Comparison of ENCODE assay signal across 22 cellular contexts in genomic region chr1:170337413-170337994, GRCh38.
DNase-seq lines count a peak whose midpoint lies in the region; ATAC-seq, FAIRE-seq and TF ChIP-seq lines count a peak whose summit lies in the region.
"Had no signal": no experiment of that assay in that cellular context is flagged by ENCODE, and none has a peak within 500 bp of the region (broad histone marks: within the 10 kb centered on the region; RNA-seq: fewer than 3 reads in every experiment).

No MANE protein-coding gene starts in this region.

- FAIRE-seq in endometrium (lab: Jason Lieb, UNC), result peak; percentile 77
- FAIRE-seq: GM12891, GM18507, H54 had no signal

- H3K4me3 ChIP-seq in fibroblast of villous mesenchyme (ENCODE audit: low read depth, low read length), result no peak overlapping the region
- no peak overlapping the region for H3K4me3 ChIP-seq in smooth muscle cell
- H3K4me3 ChIP-seq: BLaER1, HAP-1 had no signal

- WGBS in smooth muscle cell (ENCODE audit: low lambda C conversion rate), result 91% methylated on average over 6 of the region's 6 CpGs

- H2AFZ ChIP-seq in smooth muscle cell (ENCODE audit: low read depth), result peak overlapping the region; percentile 38

- H3K36me3 ChIP-seq in smooth muscle cell (ENCODE audit: low read depth), result no peaks in the 10 kb centered on the region
- H3K36me3 ChIP-seq: BLaER1, HAP-1 had no signal

- no peak for TF ChIP-seq CTCF in fibroblast of villous mesenchyme (IDR thresholded peaks at IDR 0.05; ENCODE audit: insufficient read depth, low read depth, low read length)
- no peak for TF ChIP-seq CTCF in omental fat pad (IDR thresholded peaks at IDR 0.05)
- no peak for TF ChIP-seq CTCF in smooth muscle cell (IDR thresholded peaks at IDR 0.05; ENCODE audit: borderline replicate concordance, insufficient read depth, poor library complexity, severe bottlenecking)
- TF ChIP-seq CTCF in type B pancreatic cell (conservative IDR thresholded peaks at IDR 0.05), result no peak

- H3K4me3 Mint-ChIP-seq in type B pancreatic cell, result no peak overlapping the region
- H3K4me3 Mint-ChIP-seq: B cell; CD4-positive, CD25-positive, alpha-beta regulatory T cell; CD8-positive, alpha-beta T cell; HFFc6 had no signal

- no peaks in the 10 kb centered on the region for H3F3A ChIP-seq in smooth muscle cell (ENCODE audit: low read depth)

- H3K36me3 Mint-ChIP-seq in type B pancreatic cell, result no peaks in the 10 kb centered on the region
- H3K36me3 Mint-ChIP-seq: CD4-positive, CD25-positive, alpha-beta regulatory T cell; CD8-positive, alpha-beta T cell had no signal

- no peaks in the 10 kb centered on the region for H3K27me3 ChIP-seq in smooth muscle cell (ENCODE audit: low read depth)
- H3K27me3 ChIP-seq: BLaER1 had no signal

- H3K9me3 Mint-ChIP-seq in type B pancreatic cell, result no peaks in the 10 kb centered on the region
- H3K9me3 Mint-ChIP-seq: CD8-positive, alpha-beta T cell; HFFc6 had no signal

- no peaks in the 10 kb centered on the region for H3K9me3 ChIP-seq in smooth muscle cell (replicated peaks; ENCODE audit: low read depth)
- H3K9me3 ChIP-seq: BLaER1 had no signal

- no peak overlapping the region for H3K27ac ChIP-seq in smooth muscle cell (ENCODE audit: low read depth)
- H3K27ac ChIP-seq: BLaER1, C4-2B had no signal

- H3K27ac Mint-ChIP-seq in type B pancreatic cell, result no peak overlapping the region
- H3K27ac Mint-ChIP-seq: B cell; CD4-positive, CD25-positive, alpha-beta regulatory T cell; CD8-positive, alpha-beta T cell; HFFc6 had no signal

- no peaks in the 10 kb centered on the region for H3K4me1 Mint-ChIP-seq in type B pancreatic cell (ENCODE audit: unreplicated experiment)
- H3K4me1 Mint-ChIP-seq: B cell; CD4-positive, CD25-positive, alpha-beta regulatory T cell had no signal

- no peaks in the 10 kb centered on the region for H3K4me1 ChIP-seq in smooth muscle cell (ENCODE audit: low read depth)
- H3K4me1 ChIP-seq: BLaER1 had no signal

- ATAC-seq in omental fat pad (ENCODE audit: low FRiP score), result peak; percentile 59
- ATAC-seq in Right ventricle myocardium inferior, result no peak
- ATAC-seq: CD8-positive, alpha-beta T cell had no signal

- H3K4me2 ChIP-seq in smooth muscle cell, result no peak overlapping the region
- H3K4me2 ChIP-seq: BLaER1 had no signal

- no peaks in the 10 kb centered on the region for H3K27me3 Mint-ChIP-seq in type B pancreatic cell
- H3K27me3 Mint-ChIP-seq: B cell had no signal

- H3K9ac ChIP-seq in smooth muscle cell (ENCODE audit: low read depth), result no peak overlapping the region
- H3K9ac ChIP-seq: BLaER1 had no signal

- H4K20me1 ChIP-seq in smooth muscle cell (ENCODE audit: low read depth), result no peaks in the 10 kb centered on the region
- H4K20me1 ChIP-seq: BLaER1 had no signal

- DNase-seq in fibroblast of villous mesenchyme (ENCODE audit: low read depth) (peak; percentile 29), omental fat pad (ENCODE audit: low spot score) (no peak), smooth muscle cell (lab: John Stamatoyannopoulos, UW; ENCODE audit: unreplicated experiment) (no peak), Right ventricle myocardium inferior (ENCODE audit: missing footprints) (no peak), type B pancreatic cell (ENCODE audit: extremely low spot score, unreplicated experiment) (no peak), NCI-H524 (lab: John Stamatoyannopoulos, UW) (no peak), T-helper 9 cell (no peak)
- DNase-seq: CD4-positive, CD25-positive, alpha-beta regulatory T cell; CD8-positive, alpha-beta T cell; DMS53; DMS79 treated with DMSO at 0.1 percent for 48 hours; GF-D8; GOT3; HFFc6 had no signal

- intact Hi-C loops in Right ventricle myocardium inferior (cut with DNase I), result no loop called here

- no peaks in the 10 kb centered on the region for H3K79me2 ChIP-seq in smooth muscle cell (ENCODE audit: low read depth)
